In genomic region chr4:181956502-181956901, GRCh38 we compare ENCODE assay signal across 19 cellular contexts.
DNase-seq lines count a peak whose midpoint lies in the region; ATAC-seq and TF ChIP-seq lines count a peak whose summit lies in the region.
"Had no signal": no experiment of that assay in that cellular context is flagged by ENCODE, and none has a peak within 500 bp of the region (broad histone marks: within the 10 kb centered on the region; RNA-seq: fewer than 3 reads in every experiment).

No MANE protein-coding gene starts in this region.

- dilution Hi-C loops in IMR-90 (cut with HindIII; ENCODE audit: low sequenced_read_pairs, unreplicated experiment): no loop called here

- DNase-seq in IMR-90 (no peak), chondrocyte (ENCODE audit: low spot score) (no peak), osteoblast (ENCODE audit: insufficient read length, low spot score, missing footprints) (no peak), ovary (no peak), natural killer cell (no peak), MG63 (no peak)
- DNase-seq: CD4-positive, alpha-beta memory T cell; DMS153; H7; NCI-H1417 treated with DMSO at 0.1 percent for 48 hours; NCI-H1930; NCI-H226; NCI-H524; PC-9 had no signal

- no peak overlapping the region for H4K8ac ChIP-seq in IMR-90 (ENCODE audit: low read depth in 2 of 2, low read length in 2 of 2)

- H3K4me1 ChIP-seq in ACC112 (ENCODE audit: control insufficient read depth, insufficient read depth, low read length, unreplicated experiment): peaks cover 61% of the 10 kb centered on the region
- H3K4me1 ChIP-seq in IMR-90 (ENCODE audit: control insufficient read depth, insufficient read depth, low read length): peaks cover 9% of the 10 kb centered on the region
- H3K4me1 ChIP-seq in osteoblast (ENCODE audit: insufficient read depth, low read length): peaks cover 55% of the 10 kb centered on the region
- no peaks in the 10 kb centered on the region for H3K4me1 ChIP-seq in ovary (ENCODE audit: insufficient read depth)

- no peak overlapping the region for H2BK15ac ChIP-seq in IMR-90 (ENCODE audit: low read depth, low read length)

- peak overlapping the region; percentile 16; the same call in 1 of the 2 replicates for H2BK120ac ChIP-seq in IMR-90 (ENCODE audit: low read depth, low read length)

- H3K4me2 ChIP-seq in IMR-90 (ENCODE audit: low read depth, low read length): no peak overlapping the region
- H3K4me2 ChIP-seq in osteoblast (ENCODE audit: insufficient read depth, low read length): peak overlapping the region; percentile 46
- H3K4me2 ChIP-seq: PC-9 had no signal

- H3K27ac Mint-ChIP-seq in chondrocyte (ENCODE audit: unreplicated experiment): peak overlapping the region; percentile 81
- H3K27ac Mint-ChIP-seq in natural killer cell: no peak overlapping the region
- H3K27ac Mint-ChIP-seq: CD4-positive, alpha-beta memory T cell had no signal

- H3K27ac ChIP-seq in ACC112 (ENCODE audit: low read depth, low read length): peak overlapping the region; percentile 84
- no peak overlapping the region for H3K27ac ChIP-seq in IMR-90 (ENCODE audit: insufficient read depth, low read length)
- no peak overlapping the region for H3K27ac ChIP-seq in osteoblast (ENCODE audit: low read depth, low read length)
- no peak overlapping the region for H3K27ac ChIP-seq in ovary
- H3K27ac ChIP-seq: 22Rv1, PC-9, RWPE1 had no signal

- no peak overlapping the region for H3K23ac ChIP-seq in IMR-90 (ENCODE audit: low read depth, low read length)

- H3K4ac ChIP-seq in IMR-90 (ENCODE audit: low read depth, low read length): no peak overlapping the region

- H3K36me3 Mint-ChIP-seq in chondrocyte (ENCODE audit: low read depth): no peaks in the 10 kb centered on the region
- H3K36me3 Mint-ChIP-seq in natural killer cell: no peaks in the 10 kb centered on the region
- H3K36me3 Mint-ChIP-seq: CD4-positive, alpha-beta memory T cell had no signal

- H3K9me1 ChIP-seq in IMR-90 (ENCODE audit: insufficient read depth, low read length): 0 out of 2 replicates have a peak, but pooled peaks cover 3% of the 10 kb centered on the region

- H4K20me1 ChIP-seq in IMR-90 (ENCODE audit: insufficient read depth, low read length): no peaks in the 10 kb centered on the region
- no peaks in the 10 kb centered on the region for H4K20me1 ChIP-seq in osteoblast (ENCODE audit: insufficient read depth, low read length)

- in situ Hi-C loops in IMR-90 (cut with MboI; ENCODE audit: low sequenced_read_pairs): no loop called here

- intact Hi-C loops in IMR-90 (cut with micrococcal nuclease) (loop anchor here (5.0 to 10.0 kb wide), 6 partner anchors 186 to 968 kb away; no protein-coding TSS in a partner anchor), ovary (cut with DNase I) (no loop called here), natural killer cell (cut with micrococcal nuclease) (no loop called here)

- no peak overlapping the region for H2AFZ ChIP-seq in ACC112 (ENCODE audit: low read length, unreplicated experiment)
- H2AFZ ChIP-seq in IMR-90 (replicated peaks; ENCODE audit: low read length, poor library complexity): no peak overlapping the region
- H2AFZ ChIP-seq in osteoblast (ENCODE audit: low read length): no peak overlapping the region
- H2AFZ ChIP-seq: PC-9 had no signal

- H3K79me2 ChIP-seq in ACC112 (ENCODE audit: control insufficient read depth, insufficient read depth, low read length, unreplicated experiment): no peaks in the 10 kb centered on the region
- no peaks in the 10 kb centered on the region for H3K79me2 ChIP-seq in osteoblast (ENCODE audit: insufficient read depth, low read length)

- no peak overlapping the region for H3K4me3 Mint-ChIP-seq in chondrocyte (ENCODE audit: unreplicated experiment)
- H3K4me3 Mint-ChIP-seq in natural killer cell: no peak overlapping the region
- H3K4me3 Mint-ChIP-seq: CD4-positive, alpha-beta memory T cell had no signal

- H3K56ac ChIP-seq in IMR-90 (ENCODE audit: extremely low read depth, insufficient read depth, low read length): no peak overlapping the region

- H3K36me3 ChIP-seq in ACC112 (ENCODE audit: insufficient read depth, low read length): no peaks in the 10 kb centered on the region
- no peaks in the 10 kb centered on the region for H3K36me3 ChIP-seq in IMR-90 (ENCODE audit: control insufficient read depth, insufficient read depth, low read length)
- no peaks in the 10 kb centered on the region for H3K36me3 ChIP-seq in osteoblast (ENCODE audit: insufficient read depth, low read length)
- no peaks in the 10 kb centered on the region for H3K36me3 ChIP-seq in ovary
- no peaks in the 10 kb centered on the region for H3K36me3 ChIP-seq in MG63

- WGBS in IMR-90 (ENCODE audit: extremely low coverage in 2 of 2, insufficient read length in 1 of 2), 2 experiments: no CpG with 5 or more reads among the region's 3 CpGs
- 55 to 58% (median 56%) methylated on average over 3 of the region's 3 CpGs for WGBS in ovary, 3 donors

- TF ChIP-seq RAD21 in IMR-90 (IDR thresholded peaks at IDR 0.05; ENCODE audit: low read length): no peak

- no peaks in the 10 kb centered on the region for H3K9me3 Mint-ChIP-seq in chondrocyte (ENCODE audit: low read depth)
- H3K9me3 Mint-ChIP-seq in natural killer cell: peaks cover 2 to 9% of the 10 kb centered on the region in 2 donors

- ATAC-seq in IMR-90 (ENCODE audit: low read depth) (no peak), HG03442 (IDR thresholded peaks at IDR 0.05; ENCODE audit: unreplicated experiment) (no peak), natural killer cell (no peak)
- ATAC-seq: HepG2 had no signal

- TF ChIP-seq CTCF in IMR-90 (conservative IDR thresholded peaks at IDR 0.05; ENCODE audit: low read depth, low read length): no peak
- TF ChIP-seq CTCF in chondrocyte (IDR thresholded peaks at IDR 0.05): no peak
- TF ChIP-seq CTCF in osteoblast (IDR thresholded peaks at IDR 0.05; ENCODE audit: extremely low read depth, low read depth, low read length): no peak
- TF ChIP-seq CTCF in ovary (IDR thresholded peaks at IDR 0.05): no peak
- no peak for TF ChIP-seq CTCF in natural killer cell (IDR thresholded peaks at IDR 0.05)

- H4K5ac ChIP-seq in IMR-90 (ENCODE audit: low read depth, low read length): no peak overlapping the region

- no peak overlapping the region for H4K91ac ChIP-seq in IMR-90 (ENCODE audit: insufficient read depth, low read depth, low read length)

- 0 out of 2 replicates have a peak overlapping the region, but pooled peaks have one; percentile 17 for H3K4me3 ChIP-seq in ACC112 (ENCODE audit: low read depth, low read length)
- H3K4me3 ChIP-seq in IMR-90 (ENCODE audit: insufficient read depth, low read depth, low read length): no peak overlapping the region
- H3K4me3 ChIP-seq in osteoblast (ENCODE audit: insufficient read depth, low read length): no peak overlapping the region
- H3K4me3 ChIP-seq in ovary: no peak overlapping the region
- no peak overlapping the region for H3K4me3 ChIP-seq in MG63
- H3K4me3 ChIP-seq: PC-9 had no signal

- no peak for TF ChIP-seq POLR2A in IMR-90 (IDR thresholded peaks at IDR 0.05; ENCODE audit: low read depth, low read length)
- no peak for TF ChIP-seq POLR2A in ovary (IDR thresholded peaks at IDR 0.05)

- H3K27me3 ChIP-seq in ACC112 (ENCODE audit: insufficient read depth, low read length) (no peaks in the 10 kb centered on the region), IMR-90 (ENCODE audit: control insufficient read depth, insufficient read depth, low read length) (no peaks in the 10 kb centered on the region), osteoblast (ENCODE audit: insufficient read depth, low read length) (no peaks in the 10 kb centered on the region), ovary (no peaks in the 10 kb centered on the region), MG63 (no peaks in the 10 kb centered on the region)

- no peak overlapping the region for H3K9ac ChIP-seq in IMR-90 (ENCODE audit: low read depth, low read length)

- no TSS peak for BruUV-seq in IMR-90 (replicated peaks; lab: Mats Ljungman, UMichigan)

- POLR2A ChIA-PET in IMR-90 (lab: Charles Lee; ENCODE audit: unreplicated experiment): no interaction called here

- no peaks in the 10 kb centered on the region for H3K9me3 ChIP-seq in IMR-90 (ENCODE audit: control insufficient read depth, insufficient read depth, low read length)
- no peaks in the 10 kb centered on the region for H3K9me3 ChIP-seq in osteoblast (ENCODE audit: low read depth, low read length)
- H3K9me3 ChIP-seq in ovary: no peaks in the 10 kb centered on the region
- no peaks in the 10 kb centered on the region for H3K9me3 ChIP-seq in MG63

- H3K14ac ChIP-seq in IMR-90 (replicated peaks; ENCODE audit: low read depth, low read length): no peak overlapping the region

- H2AK5ac ChIP-seq in IMR-90 (ENCODE audit: low read depth, low read length): no peak overlapping the region

- no peak overlapping the region for H2BK20ac ChIP-seq in IMR-90 (ENCODE audit: low read depth, low read length)

- no peaks in the 10 kb centered on the region for H3K79me1 ChIP-seq in IMR-90 (ENCODE audit: low read depth in 1 of 2, low read length in 2 of 2)

- H2BK5ac ChIP-seq in IMR-90 (ENCODE audit: low read depth, low read length, poor library complexity, severe bottlenecking): peak overlapping the region; percentile 36

- H2AK9ac ChIP-seq in IMR-90 (replicated peaks; ENCODE audit: low read depth, low read length, poor library complexity): no peak overlapping the region

- no peak overlapping the region for H3K18ac ChIP-seq in IMR-90 (ENCODE audit: low read depth, low read length)

- CTCF ChIA-PET in IMR-90 (lab: Yijun Ruan, JAX): no interaction called here

- peaks cover 56% of the 10 kb centered on the region for H3K4me1 Mint-ChIP-seq in chondrocyte (ENCODE audit: low read depth)
- H3K4me1 Mint-ChIP-seq in natural killer cell: no peaks in the 10 kb centered on the region
- H3K4me1 Mint-ChIP-seq: CD4-positive, alpha-beta memory T cell had no signal

- TF ChIP-seq EP300 in ovary (IDR thresholded peaks at IDR 0.05): no peak

- H3K27me3 Mint-ChIP-seq in chondrocyte (ENCODE audit: low read depth) (no peaks in the 10 kb centered on the region), natural killer cell (ENCODE audit: low read depth in 2 of 2) (no peaks in the 10 kb centered on the region)
- H3K27me3 Mint-ChIP-seq: CD4-positive, alpha-beta memory T cell had no signal

TF ChIP-seq in IMR-90, 13 proteins besides CTCF, POLR2A, EP300 and RAD21 (continues in another document):
- TF ChIP-seq MAZ (IDR thresholded peaks at IDR 0.05; ENCODE audit: borderline replicate concordance, low read depth, low read length) (no peak), MXI1 (IDR thresholded peaks at IDR 0.05; ENCODE audit: borderline replicate concordance, low read depth, low read length) (no peak), SMC3 (IDR thresholded peaks at IDR 0.05; ENCODE audit: low read depth, low read length) (no peak), RFX5 (IDR thresholded peaks at IDR 0.05; ENCODE audit: low read depth, low read length) (no peak), NFE2L2 (IDR thresholded peaks at IDR 0.05; ENCODE audit: low read depth, low read length) (no peak), CEBPB (IDR thresholded peaks at IDR 0.05; ENCODE audit: low read depth, low read length) (no peak)
